In the genomic region with DNA sequence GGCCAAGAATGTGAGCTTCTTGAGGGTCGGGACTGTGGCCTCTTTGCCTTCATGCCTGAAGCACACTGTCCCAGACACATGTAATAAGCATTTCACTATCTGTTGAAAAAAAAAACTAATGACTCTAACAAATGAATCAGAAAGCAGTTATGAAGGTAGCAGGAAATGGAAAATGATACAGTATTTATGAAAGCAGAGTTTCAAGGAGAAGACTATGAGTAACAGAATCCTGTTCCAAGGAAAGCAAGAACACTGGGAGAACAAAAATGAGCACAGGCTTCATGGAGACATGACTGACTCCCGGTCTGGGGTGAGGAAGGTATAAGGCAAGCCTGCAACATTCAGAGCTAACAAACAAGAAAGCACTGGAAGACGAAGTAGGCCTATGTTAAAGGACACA, we compare ENCODE assay signal across 21 cellular contexts.
A peak's percentile ranks its signal among the peaks of the same experiment; 100 is the strongest.
DNase-seq lines count a peak whose midpoint lies in the region; ATAC-seq and TF ChIP-seq lines count a peak whose summit lies in the region.
"Had no signal": no experiment of that assay in that cellular context is flagged by ENCODE, and none has a peak within 500 bp of the region (broad histone marks: within the 10 kb centered on the region; RNA-seq: fewer than 3 reads in every experiment).

No MANE protein-coding gene starts in this region.

- no peak for ATAC-seq in GM18873 (IDR thresholded peaks at IDR 0.05; ENCODE audit: low FRiP score, unreplicated experiment)
- ATAC-seq: body of pancreas; GM12878; stimulated activated memory B cell treated with anti-CD40 and anti-IgM and Interleukin-4, amounts not matched to agents 10 μg/mL and 1 μg/mL and 100 μg/mL, for 72 hours; upper lobe of right lung had no signal

- WGBS in smooth muscle cell (ENCODE audit: low lambda C conversion rate): 83% methylated on average over 3 of the region's 3 CpGs

- no peaks in the 10 kb centered on the region for H3K79me2 ChIP-seq in smooth muscle cell (ENCODE audit: low read depth)

- H2AFZ ChIP-seq in smooth muscle cell (ENCODE audit: low read depth): no peak overlapping the region

- no peak for TF ChIP-seq CTCF in AG09309 (IDR thresholded peaks at IDR 0.05; ENCODE audit: control insufficient read depth, insufficient read depth, low read depth, low read length, missing control alignments)
- no peak for TF ChIP-seq CTCF in chondrocyte (IDR thresholded peaks at IDR 0.05)
- no peak for TF ChIP-seq CTCF in smooth muscle cell (IDR thresholded peaks at IDR 0.05; ENCODE audit: borderline replicate concordance, insufficient read depth, poor library complexity, severe bottlenecking)

- H3K4me3 Mint-ChIP-seq in chondrocyte (ENCODE audit: unreplicated experiment): peak overlapping the region; percentile 54
- H3K4me3 Mint-ChIP-seq: activated CD4-positive, alpha-beta memory T cell treated with anti-CD3 and anti-CD28 coated beads for 36 hours; stimulated activated memory B cell treated with anti-CD40 and anti-IgM and Interleukin-4, amounts not matched to agents 10 μg/mL and 1 μg/mL and 100 μg/mL, for 72 hours had no signal

- H4K20me1 ChIP-seq in smooth muscle cell (ENCODE audit: low read depth): no peaks in the 10 kb centered on the region
- H4K20me1 ChIP-seq: BLaER1 treated with 17β-estradiol and CSF1 and Interleukin-3, amounts not matched to agents 10 nM and 100 nM had no signal

- peaks cover 10% of the 10 kb centered on the region for H3K36me3 Mint-ChIP-seq in chondrocyte (ENCODE audit: low read depth)
- H3K36me3 Mint-ChIP-seq: activated CD4-positive, alpha-beta memory T cell treated with anti-CD3 and anti-CD28 coated beads for 36 hours; stimulated activated memory B cell treated with anti-CD40 and anti-IgM and Interleukin-4, amounts not matched to agents 10 μg/mL and 1 μg/mL and 100 μg/mL, for 72 hours had no signal

- peaks cover 26% of the 10 kb centered on the region for H3K9me3 Mint-ChIP-seq in chondrocyte (ENCODE audit: low read depth)
- H3K9me3 Mint-ChIP-seq: activated CD4-positive, alpha-beta memory T cell treated with anti-CD3 and anti-CD28 coated beads for 36 hours had no signal

- H3K27ac Mint-ChIP-seq in chondrocyte (ENCODE audit: unreplicated experiment): peak overlapping the region; percentile 96
- H3K27ac Mint-ChIP-seq: activated CD4-positive, alpha-beta memory T cell treated with anti-CD3 and anti-CD28 coated beads for 36 hours; stimulated activated memory B cell treated with anti-CD40 and anti-IgM and Interleukin-4, amounts not matched to agents 10 μg/mL and 1 μg/mL and 100 μg/mL, for 72 hours had no signal

- DNase-seq in AG09309 (ENCODE audit: low read depth) (peak; percentile 38), HS-5 (ENCODE audit: low read depth) (peak; percentile 23), chondrocyte (ENCODE audit: low spot score) (no peak), kidney glomerular epithelial cell (lab: John Stamatoyannopoulos, UW) (peak; percentile 43), DMS79 (lab: John Stamatoyannopoulos, UW) (no peak), HPDE6-E6E7 (ENCODE audit: extremely low spot score) (no peak), smooth muscle cell (lab: John Stamatoyannopoulos, UW; ENCODE audit: unreplicated experiment) (no peak)
- DNase-seq: activated CD4-positive, alpha-beta memory T cell treated with anti-CD3 and anti-CD28 coated beads for 36 hours; body of pancreas; DMS79 treated with DMSO at 0.1 percent for 48 hours; effector CD8-positive, alpha-beta T cell; Karpas-422; midbrain; NCI-H1694 treated with DMSO at 0.1 percent for 48 hours; NCI-H526; upper lobe of right lung had no signal

- no peaks in the 10 kb centered on the region for H3K9me3 ChIP-seq in smooth muscle cell (replicated peaks; ENCODE audit: low read depth)
- H3K9me3 ChIP-seq: body of pancreas, upper lobe of right lung had no signal

- no peak overlapping the region for H3K9ac ChIP-seq in smooth muscle cell (ENCODE audit: low read depth)
- H3K9ac ChIP-seq: BLaER1 treated with 17β-estradiol and CSF1 and Interleukin-3, amounts not matched to agents 10 nM and 100 nM had no signal

- no peaks in the 10 kb centered on the region for H3K36me3 ChIP-seq in smooth muscle cell (ENCODE audit: low read depth)
- H3K36me3 ChIP-seq: BLaER1 treated with 17β-estradiol and CSF1 and Interleukin-3, amounts not matched to agents 10 nM and 100 nM; upper lobe of right lung had no signal

- no peaks in the 10 kb centered on the region for H3K27me3 ChIP-seq in smooth muscle cell (ENCODE audit: low read depth)
- H3K27me3 ChIP-seq: BLaER1 treated with 17β-estradiol and CSF1 and Interleukin-3, amounts not matched to agents 10 nM and 100 nM; body of pancreas; upper lobe of right lung had no signal

- no peak overlapping the region for H3K4me2 ChIP-seq in smooth muscle cell
- H3K4me2 ChIP-seq: BLaER1 treated with 17β-estradiol and CSF1 and Interleukin-3, amounts not matched to agents 10 nM and 100 nM had no signal

- H3K4me1 ChIP-seq in smooth muscle cell (ENCODE audit: low read depth): peaks cover 8% of the 10 kb centered on the region
- H3K4me1 ChIP-seq: BLaER1 treated with 17β-estradiol and CSF1 and Interleukin-3, amounts not matched to agents 10 nM and 100 nM; body of pancreas; upper lobe of right lung had no signal

- H3F3A ChIP-seq in smooth muscle cell (ENCODE audit: low read depth): no peaks in the 10 kb centered on the region

- no peaks in the 10 kb centered on the region for H3K27me3 Mint-ChIP-seq in chondrocyte (ENCODE audit: low read depth)
- H3K27me3 Mint-ChIP-seq: stimulated activated memory B cell treated with anti-CD40 and anti-IgM and Interleukin-4, amounts not matched to agents 10 μg/mL and 1 μg/mL and 100 μg/mL, for 72 hours had no signal

- H3K4me3 ChIP-seq in AG09309 (ENCODE audit: control insufficient read depth, low read depth, low read length) (no peak overlapping the region), smooth muscle cell (no peak overlapping the region)
- H3K4me3 ChIP-seq: BLaER1 treated with 17β-estradiol and CSF1 and Interleukin-3, amounts not matched to agents 10 nM and 100 nM; body of pancreas; GM12878; SK-N-MC; upper lobe of right lung had no signal

- no peak overlapping the region for H3K27ac ChIP-seq in smooth muscle cell (ENCODE audit: low read depth)
- H3K27ac ChIP-seq: BLaER1 treated with 17β-estradiol and CSF1 and Interleukin-3, amounts not matched to agents 10 nM and 100 nM; body of pancreas; SK-N-MC; upper lobe of right lung had no signal

- H3K4me1 Mint-ChIP-seq in chondrocyte (ENCODE audit: low read depth): peaks cover 46% of the 10 kb centered on the region
- H3K4me1 Mint-ChIP-seq: stimulated activated memory B cell treated with anti-CD40 and anti-IgM and Interleukin-4, amounts not matched to agents 10 μg/mL and 1 μg/mL and 100 μg/mL, for 72 hours had no signal

Comparison
In these comparisons a context has a peak if more than half of its experiments do, and no peak if none do; other contexts are left out.
1. DNase-seq: peak in AG09309 (single experiment), HS-5 (single experiment) and kidney glomerular epithelial cell (single experiment); none in chondrocyte (single experiment), DMS79 (single experiment), HPDE6-E6E7 (single experiment) and smooth muscle cell (single experiment).